Comparison of ENCODE assay signal across 1 cellular context in the genomic region with DNA sequence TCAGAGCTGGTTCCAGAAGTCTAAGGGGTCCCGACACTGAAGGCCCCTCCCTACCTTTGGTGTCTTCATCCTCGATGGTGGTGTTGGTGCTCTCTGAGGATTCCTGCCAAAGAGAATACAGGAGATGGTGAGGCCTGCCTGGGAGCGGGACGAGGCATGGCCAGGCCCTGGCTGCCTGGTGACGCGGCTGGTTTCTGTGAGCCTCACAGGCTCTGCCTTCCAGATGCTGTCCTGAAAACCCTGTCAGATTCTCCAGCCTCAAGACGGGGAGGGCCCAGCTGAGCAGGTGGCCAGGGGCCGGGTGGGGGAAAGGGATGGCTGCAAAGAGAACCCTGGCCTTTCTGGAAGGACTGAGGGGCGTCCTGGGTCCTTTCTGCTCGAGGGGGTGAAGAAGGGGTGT.
TF ChIP-seq lines count a peak whose summit lies in the region.

No MANE protein-coding gene starts in this region.

TF ChIP-seq in IMR-90, 13 proteins besides CTCF, POLR2A, EP300 and RAD21:
- TF ChIP-seq RCOR1 (IDR thresholded peaks at IDR 0.05; ENCODE audit: insufficient replicate concordance, low read length) (no peak), BHLHE40 (IDR thresholded peaks at IDR 0.05; ENCODE audit: low read depth, low read length) (no peak), NFE2L2 (IDR thresholded peaks at IDR 0.05; ENCODE audit: low read depth, low read length) (no peak), MAZ (IDR thresholded peaks at IDR 0.05; ENCODE audit: borderline replicate concordance, low read depth, low read length) (no peak), CHD1 (IDR thresholded peaks at IDR 0.05; ENCODE audit: low read depth, low read length) (no peak), RFX5 (IDR thresholded peaks at IDR 0.05; ENCODE audit: low read depth, low read length) (no peak), CEBPB (IDR thresholded peaks at IDR 0.05; ENCODE audit: low read depth, low read length) (no peak), MXI1 (IDR thresholded peaks at IDR 0.05; ENCODE audit: borderline replicate concordance, low read depth, low read length) (no peak), FOS (IDR thresholded peaks at IDR 0.05; ENCODE audit: low read depth, low read length) (no peak), SMC3 (IDR thresholded peaks at IDR 0.05; ENCODE audit: low read depth, low read length) (no peak), ELK1 (IDR thresholded peaks at IDR 0.05; ENCODE audit: borderline replicate concordance, low read depth, low read length) (no peak), MAFK (IDR thresholded peaks at IDR 0.05; ENCODE audit: low read depth, low read length) (no peak)
- TF ChIP-seq, protein P1, sequence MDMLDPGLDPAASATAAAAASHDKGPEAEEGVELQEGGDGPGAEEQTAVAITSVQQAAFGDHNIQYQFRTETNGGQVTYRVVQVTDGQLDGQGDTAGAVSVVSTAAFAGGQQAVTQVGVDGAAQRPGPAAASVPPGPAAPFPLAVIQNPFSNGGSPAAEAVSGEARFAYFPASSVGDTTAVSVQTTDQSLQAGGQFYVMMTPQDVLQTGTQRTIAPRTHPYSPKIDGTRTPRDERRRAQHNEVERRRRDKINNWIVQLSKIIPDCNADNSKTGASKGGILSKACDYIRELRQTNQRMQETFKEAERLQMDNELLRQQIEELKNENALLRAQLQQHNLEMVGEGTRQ (IDR thresholded peaks at IDR 0.05; ENCODE audit: low read depth, low read length) = no peak
TF ChIP-seq in IMR-90: peak in this region for 0.
